ENCODE assay signal across 11 cellular contexts in genomic region chr12:2387051-2387834, GRCh38.
DNase-seq lines count a peak whose midpoint lies in the region; ATAC-seq and TF ChIP-seq lines count a peak whose summit lies in the region.
"Had no signal": no experiment of that assay in that cellular context is flagged by ENCODE, and none has a peak within 500 bp of the region (broad histone marks: within the 10 kb centered on the region; RNA-seq: fewer than 3 reads in every experiment).

No MANE protein-coding gene starts in this region.

- DNase-seq in activated CD8-positive, alpha-beta T cell treated with anti-CD3 and anti-CD28 coated beads for 36 hours, result peak; percentile 41
- no peak for DNase-seq in activated CD8-positive, alpha-beta T cell treated with anti-CD3 and anti-CD28 coated beads, Interleukin-2, amount 10 ng/mL, durations not matched to agents 7 days and 5 days
- peak; percentile 16 for DNase-seq in HT1080 (ENCODE audit: low read depth)
- peak; percentile 27 to 32 for DNase-seq in stimulated activated CD4-positive, alpha-beta T cell treated with anti-CD3 and anti-CD28 coated beads, Interleukin-4, amount 100 ng/mL, for 48 hours (ENCODE audit: low read depth in 2 of 2)
- no peak for DNase-seq in lower lobe of right lung
- DNase-seq in T-helper 9 cell, result no peak
- DNase-seq: left colon had no signal

- no peaks in the 10 kb centered on the region for H3K36me3 ChIP-seq in lower lobe of right lung
- H3K36me3 ChIP-seq: right atrium auricular region, tibial artery had no signal

- H3K9me3 Mint-ChIP-seq in activated CD8-positive, alpha-beta T cell treated with anti-CD3 and anti-CD28 coated beads for 36 hours, result no peaks in the 10 kb centered on the region
- H3K9me3 Mint-ChIP-seq in activated CD8-positive, alpha-beta T cell treated with anti-CD3 and anti-CD28 coated beads, Interleukin-2, amount 10 ng/mL, durations not matched to agents 7 days and 5 days (ENCODE audit: insufficient read depth), result no peaks in the 10 kb centered on the region

- no peaks in the 10 kb centered on the region for H3K27me3 ChIP-seq in lower lobe of right lung (ENCODE audit: low read depth)
- H3K27me3 ChIP-seq: right atrium auricular region, tibial artery had no signal

- no peak overlapping the region for H3K27ac Mint-ChIP-seq in activated CD8-positive, alpha-beta T cell treated with anti-CD3 and anti-CD28 coated beads for 36 hours
- no peak overlapping the region for H3K27ac Mint-ChIP-seq in activated CD8-positive, alpha-beta T cell treated with anti-CD3 and anti-CD28 coated beads, Interleukin-2, amount 10 ng/mL, durations not matched to agents 7 days and 5 days

- H3K4me1 Mint-ChIP-seq in activated CD8-positive, alpha-beta T cell treated with anti-CD3 and anti-CD28 coated beads for 36 hours (ENCODE audit: low read depth), result no peaks in the 10 kb centered on the region
- H3K4me1 Mint-ChIP-seq in activated CD8-positive, alpha-beta T cell treated with anti-CD3 and anti-CD28 coated beads, Interleukin-2, amount 10 ng/mL, durations not matched to agents 7 days and 5 days (ENCODE audit: low read depth), result no peaks in the 10 kb centered on the region

- no peaks in the 10 kb centered on the region for H3K27me3 Mint-ChIP-seq in activated CD8-positive, alpha-beta T cell treated with anti-CD3 and anti-CD28 coated beads for 36 hours
- H3K27me3 Mint-ChIP-seq in activated CD8-positive, alpha-beta T cell treated with anti-CD3 and anti-CD28 coated beads, Interleukin-2, amount 10 ng/mL, durations not matched to agents 7 days and 5 days (ENCODE audit: low read depth), result peaks cover 4% of the 10 kb centered on the region

- ATAC-seq in activated CD8-positive, alpha-beta T cell treated with anti-CD3 and anti-CD28 coated beads for 36 hours, result peak; percentile 74
- ATAC-seq in activated CD8-positive, alpha-beta T cell treated with anti-CD3 and anti-CD28 coated beads, Interleukin-2, amount 10 ng/mL, durations not matched to agents 7 days and 5 days, result no peak
- ATAC-seq in GM21528 (IDR thresholded peaks at IDR 0.05; ENCODE audit: low FRiP score, unreplicated experiment), result peak; percentile 75
- ATAC-seq in lower lobe of right lung, result no peak
- ATAC-seq in HG02759 (IDR thresholded peaks at IDR 0.05; ENCODE audit: unreplicated experiment), result no peak
- ATAC-seq: left colon had no signal

- H3K4me3 ChIP-seq in lower lobe of right lung, result no peak overlapping the region
- H3K4me3 ChIP-seq: right atrium auricular region, tibial artery had no signal

- no peak overlapping the region for H3K27ac ChIP-seq in lower lobe of right lung
- H3K27ac ChIP-seq: right atrium auricular region had no signal

- H3K36me3 Mint-ChIP-seq in activated CD8-positive, alpha-beta T cell treated with anti-CD3 and anti-CD28 coated beads for 36 hours (ENCODE audit: low read depth), result no peaks in the 10 kb centered on the region
- no peaks in the 10 kb centered on the region for H3K36me3 Mint-ChIP-seq in activated CD8-positive, alpha-beta T cell treated with anti-CD3 and anti-CD28 coated beads, Interleukin-2, amount 10 ng/mL, durations not matched to agents 7 days and 5 days (ENCODE audit: low read depth)

- H3K4me1 ChIP-seq in lower lobe of right lung, result peaks cover 26% of the 10 kb centered on the region

- no peaks in the 10 kb centered on the region for H3K9me3 ChIP-seq in lower lobe of right lung
- H3K9me3 ChIP-seq: right atrium auricular region, tibial artery had no signal

- intact Hi-C loops in activated CD8-positive, alpha-beta T cell treated with anti-CD3 and anti-CD28 coated beads for 36 hours (cut with micrococcal nuclease), result no loop called here
- intact Hi-C loops in lower lobe of right lung (cut with DNase I), result no loop called here

- POLR2A ChIA-PET in activated CD8-positive, alpha-beta T cell treated with anti-CD3 and anti-CD28 coated beads for 36 hours (lab: Charles Lee), result no interaction called here
- POLR2A ChIA-PET in activated CD8-positive, alpha-beta T cell treated with anti-CD3 and anti-CD28 coated beads, Interleukin-2, amount 10 ng/mL, durations not matched to agents 7 days and 5 days (lab: Charles Lee), result no interaction called here

- TF ChIP-seq CTCF in activated CD8-positive, alpha-beta T cell treated with anti-CD3 and anti-CD28 coated beads for 36 hours (IDR thresholded peaks at IDR 0.05), result no peak
- no peak for TF ChIP-seq CTCF in lower lobe of right lung (IDR thresholded peaks at IDR 0.05)

- CTCF ChIA-PET in activated CD8-positive, alpha-beta T cell treated with anti-CD3 and anti-CD28 coated beads for 36 hours (lab: Charles Lee), result interaction anchor here (1.7 kb wide), 1 partner anchor 8 kb away, joined by 5 read pairs; no protein-coding TSS in a partner anchor
- CTCF ChIA-PET in activated CD8-positive, alpha-beta T cell treated with anti-CD3 and anti-CD28 coated beads, Interleukin-2, amount 10 ng/mL, durations not matched to agents 7 days and 5 days (lab: Charles Lee), result no interaction called here

- no peak overlapping the region for H3K4me3 Mint-ChIP-seq in activated CD8-positive, alpha-beta T cell treated with anti-CD3 and anti-CD28 coated beads for 36 hours
- no peak overlapping the region for H3K4me3 Mint-ChIP-seq in activated CD8-positive, alpha-beta T cell treated with anti-CD3 and anti-CD28 coated beads, Interleukin-2, amount 10 ng/mL, durations not matched to agents 7 days and 5 days

Comparison
In these comparisons a context has a peak if more than half of its experiments do, and no peak if none do; other contexts are left out.
1. ATAC-seq: peak in activated CD8-positive, alpha-beta T cell treated with anti-CD3 and anti-CD28 coated beads for 36 hours (single experiment) and GM21528 (single experiment); none in activated CD8-positive, alpha-beta T cell treated with anti-CD3 and anti-CD28 coated beads, Interleukin-2, amount 10 ng/mL, durations not matched to agents 7 days and 5 days (single experiment), lower lobe of right lung (0 of 2) and HG02759 (single experiment).
2. DNase-seq: peak in activated CD8-positive, alpha-beta T cell treated with anti-CD3 and anti-CD28 coated beads for 36 hours (single experiment), HT1080 (single experiment) and stimulated activated CD4-positive, alpha-beta T cell treated with anti-CD3 and anti-CD28 coated beads, Interleukin-4, amount 100 ng/mL, for 48 hours (2 of 2); none in activated CD8-positive, alpha-beta T cell treated with anti-CD3 and anti-CD28 coated beads, Interleukin-2, amount 10 ng/mL, durations not matched to agents 7 days and 5 days (single experiment), lower lobe of right lung (single experiment) and T-helper 9 cell (single experiment).